In the genomic region with DNA sequence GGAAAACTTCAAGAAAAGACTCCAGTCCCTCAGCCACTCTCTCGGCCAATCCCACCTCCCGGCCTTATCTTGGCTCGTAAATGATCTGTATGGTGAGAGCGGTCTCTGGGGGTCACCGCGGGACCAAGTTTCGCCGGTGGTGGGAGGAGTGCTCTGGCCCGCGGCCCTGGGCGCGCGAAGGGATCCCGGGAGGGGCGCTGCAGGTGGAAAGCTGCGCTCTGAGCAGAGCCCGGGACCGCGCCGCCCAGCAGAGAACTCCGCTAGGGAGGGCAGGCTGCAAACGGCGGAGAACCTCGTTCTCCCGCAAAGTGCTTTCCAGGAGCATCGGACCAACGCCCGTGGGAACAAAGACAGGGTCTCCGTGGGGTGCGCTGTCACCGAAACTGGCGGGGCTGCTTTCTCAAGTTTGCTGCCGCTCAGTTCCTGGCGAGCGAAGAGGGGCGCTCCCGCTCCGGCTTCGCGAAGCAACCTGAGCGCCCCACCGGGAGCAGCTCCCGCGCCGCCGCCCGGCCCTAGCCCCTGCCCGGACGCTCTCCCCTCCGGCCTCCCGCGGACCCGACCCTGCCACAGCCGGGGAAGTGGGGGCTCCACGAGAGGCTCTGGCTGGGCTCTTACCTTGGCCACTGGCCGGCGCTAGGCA, we compare ENCODE assay signal across 8 cellular contexts. TPM values are rescaled to one million over a fixed set of nuclear protein-coding genes. Genes with fewer than 3 reads are reported as not detected.
A peak's percentile ranks its signal among the peaks of the same experiment; 100 is the strongest.
DNase-seq lines count a peak whose midpoint lies in the region; TF ChIP-seq lines count a peak whose summit lies in the region.

No MANE protein-coding gene starts in this region.

- no peaks in the 10 kb centered on the region for H3K9me3 ChIP-seq in parathyroid adenoma (ENCODE audit: control insufficient read depth, low read length)

- no peaks in the 10 kb centered on the region for H3K79me2 ChIP-seq in parathyroid adenoma

- H3K4me3 ChIP-seq in parathyroid adenoma (ENCODE audit: low read depth, low read length), result peak overlapping the region; percentile 44

- peaks cover 11% of the 10 kb centered on the region for H3K4me1 ChIP-seq in parathyroid adenoma

- H3K27ac Mint-ChIP-seq in glutamatergic neuron (ENCODE audit: unreplicated experiment), result no peak overlapping the region

- peaks cover 5% of the 10 kb centered on the region for H3K36me3 Mint-ChIP-seq in glutamatergic neuron (ENCODE audit: unreplicated experiment)

- no peaks in the 10 kb centered on the region for H3K27me3 ChIP-seq in parathyroid adenoma (ENCODE audit: control insufficient read depth, insufficient read depth, low read length)

- peaks cover 23% of the 10 kb centered on the region for H3K27me3 Mint-ChIP-seq in glutamatergic neuron (ENCODE audit: unreplicated experiment)

- H3K27ac ChIP-seq in parathyroid adenoma, result no peak overlapping the region

- DNase-seq in NCI-H748 (lab: John Stamatoyannopoulos, UW; ENCODE audit: unreplicated experiment) (peak; percentile 57), NCI-H748 treated with DMSO at 0.1 percent for 48 hours (lab: John Stamatoyannopoulos, UW) (no peak), glutamatergic neuron (peak; percentile 44), HK-2 (ENCODE audit: unreplicated experiment) (no peak), NCI-H1048 (lab: John Stamatoyannopoulos, UW) (no peak)
- DNase-seq in activated CD8-positive, alpha-beta memory T cell treated with anti-CD3 and anti-CD28 coated beads, Interleukin-2, amount 50 U/mL, for 4 hours, result peak; percentile 14
- no peak for DNase-seq in activated effector memory CD4-positive, alpha-beta T cell treated with Interleukin-2 at 50 U/mL for 16 hours

- no peak overlapping the region for H3K9ac ChIP-seq in parathyroid adenoma

- TF ChIP-seq CTCF in glutamatergic neuron (IDR thresholded peaks at IDR 0.05; ENCODE audit: partially characterized antibody, unreplicated experiment), result no peak
- no peak for TF ChIP-seq CTCF in parathyroid adenoma (IDR thresholded peaks at IDR 0.05)

- H3K9me3 Mint-ChIP-seq in glutamatergic neuron (ENCODE audit: unreplicated experiment), result no peaks in the 10 kb centered on the region

- H3K36me3 ChIP-seq in parathyroid adenoma (ENCODE audit: control insufficient read depth, insufficient read depth, low read length), result no peaks in the 10 kb centered on the region

- H3K4me3 Mint-ChIP-seq in glutamatergic neuron (ENCODE audit: unreplicated experiment), result peak overlapping the region; percentile 86

- H2AFZ ChIP-seq in parathyroid adenoma, result peak overlapping the region; percentile 63

- peaks cover 10% of the 10 kb centered on the region for H3K4me1 Mint-ChIP-seq in glutamatergic neuron (ENCODE audit: low read depth, unreplicated experiment)

- H3K4me2 ChIP-seq in parathyroid adenoma (ENCODE audit: low read length), result peak overlapping the region; percentile 89

RNA-seq across cellular contexts. Expression of a gene that starts 0.5 kb away (rescaled TPM):
- total RNA-seq in glutamatergic neuron (ENCODE audit: unreplicated experiment), result not detected

Comparison
In these comparisons a context has a peak if more than half of its experiments do, and no peak if none do; other contexts are left out.
1. DNase-seq: peak in NCI-H748 (single experiment), activated CD8-positive, alpha-beta memory T cell treated with anti-CD3 and anti-CD28 coated beads, Interleukin-2, amount 50 U/mL, for 4 hours (single experiment) and glutamatergic neuron (single experiment); none in NCI-H748 treated with DMSO at 0.1 percent for 48 hours (single experiment), HK-2 (single experiment), NCI-H1048 (single experiment) and activated effector memory CD4-positive, alpha-beta T cell treated with Interleukin-2 at 50 U/mL for 16 hours (single experiment).